Comparison of ENCODE assay signal across 1 cellular context in the genomic region with DNA sequence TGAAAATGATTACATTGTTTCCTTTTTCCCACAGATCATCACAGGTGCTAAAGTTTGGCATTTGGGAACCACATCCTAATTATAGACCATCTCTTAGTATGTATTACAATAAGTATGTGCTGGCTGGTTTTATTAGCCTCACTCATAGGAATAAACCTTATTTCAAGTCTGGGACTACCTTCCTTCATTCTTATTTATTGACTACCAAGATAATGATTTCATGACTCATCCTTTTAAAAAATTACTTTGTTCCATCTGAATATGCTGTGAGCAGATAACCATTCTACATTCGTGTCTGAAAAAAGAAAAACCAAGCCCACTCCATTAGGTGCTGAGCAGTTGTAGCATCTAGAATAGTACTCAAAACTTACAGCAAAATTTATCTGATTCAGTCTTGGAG.
TF ChIP-seq lines count a peak whose summit lies in the region.

No MANE protein-coding gene starts in this region.

TF ChIP-seq in GM23338, 12 proteins besides CTCF, POLR2A, EP300 and RAD21:
- TF ChIP-seq JUNB (IDR thresholded peaks at IDR 0.05; ENCODE audit: unreplicated experiment) (no peak), POLR2AphosphoS5 (IDR thresholded peaks at IDR 0.05; ENCODE audit: low read depth) (no peak), ZNF114 (CRISPR knock-in tag; IDR thresholded peaks at IDR 0.05) (no peak), ZNF331 (CRISPR knock-in tag; IDR thresholded peaks at IDR 0.05; ENCODE audit: low read depth) (no peak), NANOG (IDR thresholded peaks at IDR 0.05; ENCODE audit: borderline replicate concordance) (no peak), CREB1 (CRISPR knock-in tag; IDR thresholded peaks at IDR 0.05; ENCODE audit: low read depth) (no peak), STAT1 (IDR thresholded peaks at IDR 0.05; ENCODE audit: unreplicated experiment) (no peak), EZH2phosphoT487 (IDR thresholded peaks at IDR 0.05; ENCODE audit: unreplicated experiment) (no peak), EZH2 (IDR thresholded peaks at IDR 0.05; ENCODE audit: low read depth, unreplicated experiment) (no peak)
- TF ChIP-seq, protein P1, sequence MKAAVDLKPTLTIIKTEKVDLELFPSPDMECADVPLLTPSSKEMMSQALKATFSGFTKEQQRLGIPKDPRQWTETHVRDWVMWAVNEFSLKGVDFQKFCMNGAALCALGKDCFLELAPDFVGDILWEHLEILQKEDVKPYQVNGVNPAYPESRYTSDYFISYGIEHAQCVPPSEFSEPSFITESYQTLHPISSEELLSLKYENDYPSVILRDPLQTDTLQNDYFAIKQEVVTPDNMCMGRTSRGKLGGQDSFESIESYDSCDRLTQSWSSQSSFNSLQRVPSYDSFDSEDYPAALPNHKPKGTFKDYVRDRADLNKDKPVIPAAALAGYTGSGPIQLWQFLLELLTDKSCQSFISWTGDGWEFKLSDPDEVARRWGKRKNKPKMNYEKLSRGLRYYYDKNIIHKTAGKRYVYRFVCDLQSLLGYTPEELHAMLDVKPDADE (IDR thresholded peaks at IDR 0.05), result no peak
- TF ChIP-seq, protein P2, sequence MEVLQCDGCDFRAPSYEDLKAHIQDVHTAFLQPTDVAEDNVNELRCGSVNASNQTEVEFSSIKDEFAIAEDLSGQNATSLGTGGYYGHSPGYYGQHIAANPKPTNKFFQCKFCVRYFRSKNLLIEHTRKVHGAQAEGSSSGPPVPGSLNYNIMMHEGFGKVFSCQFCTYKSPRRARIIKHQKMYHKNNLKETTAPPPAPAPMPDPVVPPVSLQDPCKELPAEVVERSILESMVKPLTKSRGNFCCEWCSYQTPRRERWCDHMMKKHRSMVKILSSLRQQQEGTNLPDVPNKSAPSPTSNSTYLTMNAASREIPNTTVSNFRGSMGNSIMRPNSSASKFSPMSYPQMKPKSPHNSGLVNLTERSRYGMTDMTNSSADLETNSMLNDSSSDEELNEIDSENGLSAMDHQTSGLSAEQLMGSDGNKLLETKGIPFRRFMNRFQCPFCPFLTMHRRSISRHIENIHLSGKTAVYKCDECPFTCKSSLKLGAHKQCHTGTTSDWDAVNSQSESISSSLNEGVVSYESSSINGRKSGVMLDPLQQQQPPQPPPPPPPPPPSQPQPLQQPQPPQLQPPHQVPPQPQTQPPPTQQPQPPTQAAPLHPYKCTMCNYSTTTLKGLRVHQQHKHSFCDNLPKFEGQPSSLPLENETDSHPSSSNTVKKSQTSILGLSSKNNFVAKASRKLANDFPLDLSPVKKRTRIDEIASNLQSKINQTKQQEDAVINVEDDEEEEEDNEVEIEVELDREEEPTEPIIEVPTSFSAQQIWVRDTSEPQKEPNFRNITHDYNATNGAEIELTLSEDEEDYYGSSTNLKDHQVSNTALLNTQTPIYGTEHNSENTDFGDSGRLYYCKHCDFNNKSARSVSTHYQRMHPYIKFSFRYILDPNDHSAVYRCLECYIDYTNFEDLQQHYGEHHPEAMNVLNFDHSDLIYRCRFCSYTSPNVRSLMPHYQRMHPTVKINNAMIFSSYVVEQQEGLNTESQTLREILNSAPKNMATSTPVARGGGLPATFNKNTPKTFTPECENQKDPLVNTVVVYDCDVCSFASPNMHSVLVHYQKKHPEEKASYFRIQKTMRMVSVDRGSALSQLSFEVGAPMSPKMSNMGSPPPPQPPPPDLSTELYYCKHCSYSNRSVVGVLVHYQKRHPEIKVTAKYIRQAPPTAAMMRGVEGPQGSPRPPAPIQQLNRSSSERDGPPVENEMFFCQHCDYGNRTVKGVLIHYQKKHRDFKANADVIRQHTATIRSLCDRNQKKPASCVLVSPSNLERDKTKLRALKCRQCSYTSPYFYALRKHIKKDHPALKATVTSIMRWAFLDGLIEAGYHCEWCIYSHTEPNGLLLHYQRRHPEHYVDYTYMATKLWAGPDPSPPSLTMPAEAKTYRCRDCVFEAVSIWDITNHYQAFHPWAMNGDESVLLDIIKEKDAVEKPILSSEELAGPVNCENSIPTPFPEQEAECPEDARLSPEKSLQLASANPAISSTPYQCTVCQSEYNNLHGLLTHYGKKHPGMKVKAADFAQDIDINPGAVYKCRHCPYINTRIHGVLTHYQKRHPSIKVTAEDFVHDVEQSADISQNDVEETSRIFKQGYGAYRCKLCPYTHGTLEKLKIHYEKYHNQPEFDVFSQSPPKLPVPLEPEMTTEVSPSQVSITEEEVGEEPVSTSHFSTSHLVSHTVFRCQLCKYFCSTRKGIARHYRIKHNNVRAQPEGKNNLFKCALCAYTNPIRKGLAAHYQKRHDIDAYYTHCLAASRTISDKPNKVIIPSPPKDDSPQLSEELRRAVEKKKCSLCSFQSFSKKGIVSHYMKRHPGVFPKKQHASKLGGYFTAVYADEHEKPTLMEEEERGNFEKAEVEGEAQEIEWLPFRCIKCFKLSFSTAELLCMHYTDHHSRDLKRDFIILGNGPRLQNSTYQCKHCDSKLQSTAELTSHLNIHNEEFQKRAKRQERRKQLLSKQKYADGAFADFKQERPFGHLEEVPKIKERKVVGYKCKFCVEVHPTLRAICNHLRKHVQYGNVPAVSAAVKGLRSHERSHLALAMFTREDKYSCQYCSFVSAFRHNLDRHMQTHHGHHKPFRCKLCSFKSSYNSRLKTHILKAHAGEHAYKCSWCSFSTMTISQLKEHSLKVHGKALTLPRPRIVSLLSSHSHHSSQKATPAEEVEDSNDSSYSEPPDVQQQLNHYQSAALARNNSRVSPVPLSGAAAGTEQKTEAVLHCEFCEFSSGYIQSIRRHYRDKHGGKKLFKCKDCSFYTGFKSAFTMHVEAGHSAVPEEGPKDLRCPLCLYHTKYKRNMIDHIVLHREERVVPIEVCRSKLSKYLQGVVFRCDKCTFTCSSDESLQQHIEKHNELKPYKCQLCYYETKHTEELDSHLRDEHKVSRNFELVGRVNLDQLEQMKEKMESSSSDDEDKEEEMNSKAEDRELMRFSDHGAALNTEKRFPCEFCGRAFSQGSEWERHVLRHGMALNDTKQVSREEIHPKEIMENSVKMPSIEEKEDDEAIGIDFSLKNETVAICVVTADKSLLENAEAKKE (CRISPR knock-in tag; IDR thresholded peaks at IDR 0.05), result no peak
- TF ChIP-seq, protein P3, sequence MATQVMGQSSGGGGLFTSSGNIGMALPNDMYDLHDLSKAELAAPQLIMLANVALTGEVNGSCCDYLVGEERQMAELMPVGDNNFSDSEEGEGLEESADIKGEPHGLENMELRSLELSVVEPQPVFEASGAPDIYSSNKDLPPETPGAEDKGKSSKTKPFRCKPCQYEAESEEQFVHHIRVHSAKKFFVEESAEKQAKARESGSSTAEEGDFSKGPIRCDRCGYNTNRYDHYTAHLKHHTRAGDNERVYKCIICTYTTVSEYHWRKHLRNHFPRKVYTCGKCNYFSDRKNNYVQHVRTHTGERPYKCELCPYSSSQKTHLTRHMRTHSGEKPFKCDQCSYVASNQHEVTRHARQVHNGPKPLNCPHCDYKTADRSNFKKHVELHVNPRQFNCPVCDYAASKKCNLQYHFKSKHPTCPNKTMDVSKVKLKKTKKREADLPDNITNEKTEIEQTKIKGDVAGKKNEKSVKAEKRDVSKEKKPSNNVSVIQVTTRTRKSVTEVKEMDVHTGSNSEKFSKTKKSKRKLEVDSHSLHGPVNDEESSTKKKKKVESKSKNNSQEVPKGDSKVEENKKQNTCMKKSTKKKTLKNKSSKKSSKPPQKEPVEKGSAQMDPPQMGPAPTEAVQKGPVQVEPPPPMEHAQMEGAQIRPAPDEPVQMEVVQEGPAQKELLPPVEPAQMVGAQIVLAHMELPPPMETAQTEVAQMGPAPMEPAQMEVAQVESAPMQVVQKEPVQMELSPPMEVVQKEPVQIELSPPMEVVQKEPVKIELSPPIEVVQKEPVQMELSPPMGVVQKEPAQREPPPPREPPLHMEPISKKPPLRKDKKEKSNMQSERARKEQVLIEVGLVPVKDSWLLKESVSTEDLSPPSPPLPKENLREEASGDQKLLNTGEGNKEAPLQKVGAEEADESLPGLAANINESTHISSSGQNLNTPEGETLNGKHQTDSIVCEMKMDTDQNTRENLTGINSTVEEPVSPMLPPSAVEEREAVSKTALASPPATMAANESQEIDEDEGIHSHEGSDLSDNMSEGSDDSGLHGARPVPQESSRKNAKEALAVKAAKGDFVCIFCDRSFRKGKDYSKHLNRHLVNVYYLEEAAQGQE (IDR thresholded peaks at IDR 0.05; ENCODE audit: unreplicated experiment), result no peak
